In genomic region chr15:68718468-68718867, GRCh38 we compare ENCODE assay signal across 27 cellular contexts.
"Had no signal": no experiment of that assay in that cellular context is flagged by ENCODE, and none has a peak within 500 bp of the region (broad histone marks: within the 10 kb centered on the region; RNA-seq: fewer than 3 reads in every experiment).

No MANE protein-coding gene starts in this region.

- H3K27ac ChIP-seq: hepatocyte, left ventricle myocardium inferior, pancreas, prostate gland, skin epidermis, suprapubic skin, thoracic aorta, tibial artery, upper lobe of right lung had no signal

- H3K9me3 Mint-ChIP-seq: naive B cell; natural killer cell; nephron progenitor cell; stimulated activated naive CD8-positive, alpha-beta T cell treated with anti-CD3 and anti-CD28 coated beads, Interleukin-15, Interleukin-2, amounts not matched to agents 100 ng/mL and 50 ng/mL, for 24 hours had no signal

- DNase-seq: islet precursor cell; left ventricle myocardium inferior; mesendoderm; naive B cell; natural killer cell; nephron progenitor cell; nucleus accumbens; pancreas; retina; right cardiac atrium; stimulated activated CD4-positive, alpha-beta T cell treated with anti-CD3 and anti-CD28 coated beads, Interleukin-12 subunit alpha, Interleukin-12 subunit beta, amount 100 ng/mL, for 4 hours; stimulated activated CD4-positive, alpha-beta T cell treated with anti-CD3 and anti-CD28 coated beads, Interleukin-15, amount 100 ng/mL, for 24 hours; stimulated activated CD4-positive, alpha-beta T cell treated with anti-CD3 and anti-CD28 coated beads, Interleukin-2, amount 100 ng/mL, for 24 hours; stimulated activated CD4-positive, alpha-beta T cell treated with anti-CD3 and anti-CD28 coated beads, Interleukin-4, amount 100 ng/mL, for 1 hour; stimulated activated naive CD4-positive, alpha-beta T cell; tibial artery; trophoblast cell; upper lobe of right lung had no signal

- H3K36me3 ChIP-seq: pancreas, prostate gland, thoracic aorta, upper lobe of right lung had no signal

- FAIRE-seq: pancreas had no signal

- H3K4me2 ChIP-seq: hepatocyte had no signal

- H3K4me1 ChIP-seq: left ventricle myocardium inferior, pancreas, prostate gland, suprapubic skin, tibial artery, upper lobe of right lung had no signal

- H2AFZ ChIP-seq: hepatocyte had no signal

- H3K4me3 Mint-ChIP-seq: mesothelial cell of epicardium; naive B cell; natural killer cell; nephron progenitor cell; stimulated activated naive CD8-positive, alpha-beta T cell treated with anti-CD3 and anti-CD28 coated beads, Interleukin-15, Interleukin-2, amounts not matched to agents 100 ng/mL and 50 ng/mL, for 24 hours had no signal

- H3K27me3 Mint-ChIP-seq: naive B cell had no signal

- H3K36me3 Mint-ChIP-seq: mesothelial cell of epicardium, natural killer cell had no signal

- ATAC-seq: pancreas, sciatic nerve, upper lobe of right lung had no signal

- H3K4me1 Mint-ChIP-seq: natural killer cell had no signal

- H3K27ac Mint-ChIP-seq: natural killer cell; nephron progenitor cell; stimulated activated naive CD8-positive, alpha-beta T cell treated with anti-CD3 and anti-CD28 coated beads, Interleukin-15, Interleukin-2, amounts not matched to agents 100 ng/mL and 50 ng/mL, for 24 hours had no signal

- H3K27me3 ChIP-seq: hepatocyte, pancreas, suprapubic skin, tibial artery, upper lobe of right lung had no signal

- H3K9me3 ChIP-seq: left ventricle myocardium inferior, pancreas, prostate gland, suprapubic skin, thoracic aorta, tibial artery, upper lobe of right lung had no signal

- H3K79me2 ChIP-seq: hepatocyte had no signal

- H3K4me3 ChIP-seq: hepatocyte, left ventricle myocardium inferior, lung, pancreas, prostate gland, skin epidermis, suprapubic skin, thoracic aorta, tibial artery, upper lobe of right lung had no signal
